16 cellular contexts compared by ENCODE assay signal in the genomic region with DNA sequence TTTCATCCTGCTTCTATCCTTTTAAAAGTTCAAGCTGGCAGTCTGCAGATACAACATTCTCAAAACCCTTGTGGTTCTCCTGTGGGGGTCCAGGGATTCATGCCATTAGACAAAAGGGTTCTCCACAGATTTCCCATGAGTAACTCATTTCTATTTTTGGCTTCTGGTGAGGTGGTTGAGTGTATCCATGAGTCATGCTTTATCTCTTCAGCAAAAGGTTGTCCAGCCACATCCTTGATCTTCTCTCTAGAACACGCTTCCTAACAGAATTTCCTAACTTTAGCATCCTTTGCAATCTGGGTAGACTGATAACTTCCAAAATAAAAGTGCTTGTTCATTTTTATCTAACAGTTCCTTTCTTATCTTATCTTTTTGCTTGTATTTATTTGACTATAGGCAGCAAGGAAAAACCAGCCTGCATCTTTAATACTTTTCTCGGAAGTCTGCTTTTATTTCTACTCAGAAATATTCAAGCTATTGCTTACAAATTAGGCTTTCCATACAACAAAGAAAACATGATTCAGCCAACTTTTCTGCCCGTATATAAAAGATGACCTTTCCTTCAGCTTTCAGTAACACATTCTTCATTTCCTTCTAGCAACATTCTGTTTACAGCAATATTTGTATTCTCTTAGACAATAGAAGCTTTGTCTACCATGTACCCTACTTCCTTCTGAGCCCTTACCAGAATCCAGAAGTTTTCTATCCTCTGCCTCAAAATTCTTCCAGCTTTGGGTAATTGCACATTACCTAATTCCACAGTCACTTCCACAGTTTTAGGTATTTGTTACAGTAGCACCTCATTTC.
DNase-seq lines count a peak whose midpoint lies in the region; ATAC-seq, FAIRE-seq and TF ChIP-seq lines count a peak whose summit lies in the region.
"Had no signal": no experiment of that assay in that cellular context is flagged by ENCODE, and none has a peak within 500 bp of the region (broad histone marks: within the 10 kb centered on the region; RNA-seq: fewer than 3 reads in every experiment).

No MANE protein-coding gene starts in this region.

- H3K27me3 ChIP-seq in ACC112 (ENCODE audit: insufficient read depth, low read length) (no peaks in the 10 kb centered on the region), astrocyte (ENCODE audit: insufficient read depth, low read length) (no peaks in the 10 kb centered on the region), right atrium auricular region (no peaks in the 10 kb centered on the region)
- H3K27me3 ChIP-seq: BLaER1 treated with 17β-estradiol and CSF1 and Interleukin-3, amounts not matched to agents 10 nM and 100 nM; suprapubic skin had no signal

- H3K27ac ChIP-seq in ACC112 (ENCODE audit: low read depth, low read length) (peak overlapping the region; percentile 83), astrocyte (ENCODE audit: low read depth, low read length) (peak overlapping the region; percentile 98), right atrium auricular region (no peak overlapping the region)
- H3K27ac ChIP-seq: BLaER1 treated with 17β-estradiol and CSF1 and Interleukin-3, amounts not matched to agents 10 nM and 100 nM; lower lobe of right lung; prostate gland; suprapubic skin; WERI-Rb-1 had no signal

- H4K20me1 ChIP-seq in astrocyte (ENCODE audit: insufficient read depth, low read length): no peaks in the 10 kb centered on the region
- H4K20me1 ChIP-seq: BLaER1 treated with 17β-estradiol and CSF1 and Interleukin-3, amounts not matched to agents 10 nM and 100 nM had no signal

- H3K4me1 Mint-ChIP-seq in HFFc6 (ENCODE audit: low read depth) (peaks cover 56% of the 10 kb centered on the region), astrocyte (ENCODE audit: low read depth, unreplicated experiment) (peaks cover 36% of the 10 kb centered on the region)

- H3K27me3 Mint-ChIP-seq in HFFc6 (ENCODE audit: insufficient read depth): no peaks in the 10 kb centered on the region
- H3K27me3 Mint-ChIP-seq in astrocyte (ENCODE audit: low read depth, unreplicated experiment): no peaks in the 10 kb centered on the region

- TF ChIP-seq CTCF in HFFc6 (IDR thresholded peaks at IDR 0.05) (no peak), astrocyte (IDR thresholded peaks at IDR 0.05; ENCODE audit: insufficient read depth, low read depth, low read length) (no peak), right atrium auricular region (IDR thresholded peaks at IDR 0.05) (no peak)

- peaks cover 15% of the 10 kb centered on the region for H3K9me3 ChIP-seq in astrocyte (ENCODE audit: insufficient read depth, low read depth, low read length)
- peaks cover 0 to 48% of the 10 kb centered on the region in 2 donors for H3K9me3 ChIP-seq in right atrium auricular region
- H3K9me3 ChIP-seq: prostate gland had no signal

- peaks cover 48% of the 10 kb centered on the region for H3K36me3 Mint-ChIP-seq in HFFc6 (ENCODE audit: low read depth)
- H3K36me3 Mint-ChIP-seq in astrocyte (ENCODE audit: low read depth, unreplicated experiment): peaks cover 3% of the 10 kb centered on the region

- H3K9me3 Mint-ChIP-seq in HFFc6 (peaks cover 47% of the 10 kb centered on the region), astrocyte (ENCODE audit: unreplicated experiment) (peaks cover 36% of the 10 kb centered on the region)

- no peaks in the 10 kb centered on the region; the same call in 1 of the 2 replicates for H3K36me3 ChIP-seq in ACC112 (ENCODE audit: insufficient read depth, low read length)
- no peaks in the 10 kb centered on the region for H3K36me3 ChIP-seq in astrocyte (ENCODE audit: insufficient read depth, low read length)
- H3K36me3 ChIP-seq in right atrium auricular region: no peaks in the 10 kb centered on the region
- H3K36me3 ChIP-seq: lower lobe of right lung, prostate gland, suprapubic skin, WERI-Rb-1 had no signal

- peak; percentile 99 for FAIRE-seq in astrocyte (lab: Jason Lieb, UNC)

- H3K79me2 ChIP-seq in ACC112 (ENCODE audit: control insufficient read depth, insufficient read depth, low read length, unreplicated experiment) (no peaks in the 10 kb centered on the region), astrocyte (ENCODE audit: insufficient read depth, low read length) (no peaks in the 10 kb centered on the region)

- DNase-seq in HFFc6 (peak; percentile 89), astrocyte (ENCODE audit: low read depth) (peak; percentile 100), hepatic stellate cell (ENCODE audit: low spot score) (peak; percentile 49), right atrium auricular region (ENCODE audit: low spot score) (no peak), NCI-H1092 (lab: John Stamatoyannopoulos, UW) (no peak)
- DNase-seq in stimulated activated naive CD4-positive, alpha-beta T cell (lab: John Stamatoyannopoulos, UW): no peak
- DNase-seq: cerebellar nuclear complex, H9, Kasumi-1, lower lobe of right lung, WERI-Rb-1 had no signal

- no peak for ATAC-seq in HG02798 (IDR thresholded peaks at IDR 0.05; ENCODE audit: poor library complexity, unreplicated experiment)
- ATAC-seq: lower lobe of right lung had no signal

- H3K4me2 ChIP-seq in astrocyte (ENCODE audit: low read length): peak overlapping the region; percentile 61

- H3K4me1 ChIP-seq in ACC112 (ENCODE audit: control insufficient read depth, insufficient read depth, low read length, unreplicated experiment) (peaks cover 34% of the 10 kb centered on the region), astrocyte (ENCODE audit: insufficient read depth, low read length) (peaks cover 43% of the 10 kb centered on the region), right atrium auricular region (no peaks in the 10 kb centered on the region)
- H3K4me1 ChIP-seq: lower lobe of right lung, prostate gland, suprapubic skin had no signal

- H3K4me3 ChIP-seq in ACC112 (ENCODE audit: low read depth, low read length): peak overlapping the region; percentile 1; the same call in 1 of the 2 replicates
- H3K4me3 ChIP-seq in astrocyte (ENCODE audit: insufficient read depth, low read depth, low read length): no peak overlapping the region
- H3K4me3 ChIP-seq in right atrium auricular region: no peak overlapping the region
- H3K4me3 ChIP-seq: lower lobe of right lung, prostate gland, suprapubic skin had no signal

- H3K4me3 Mint-ChIP-seq in HFFc6 (peak overlapping the region; percentile 18), astrocyte (ENCODE audit: unreplicated experiment) (no peak overlapping the region)
- H3K4me3 Mint-ChIP-seq: H9 had no signal

- H2AFZ ChIP-seq in ACC112 (ENCODE audit: low read length, unreplicated experiment) (no peak overlapping the region), astrocyte (ENCODE audit: low read depth, low read length) (no peak overlapping the region)

- peak overlapping the region; percentile 84 for H3K27ac Mint-ChIP-seq in HFFc6
- peak overlapping the region; percentile 93 for H3K27ac Mint-ChIP-seq in astrocyte (ENCODE audit: unreplicated experiment)
- H3K27ac Mint-ChIP-seq: H9 had no signal

- H3K9ac ChIP-seq in astrocyte (ENCODE audit: low read length): peak overlapping the region; percentile 77
- H3K9ac ChIP-seq: BLaER1 treated with 17β-estradiol and CSF1 and Interleukin-3, amounts not matched to agents 10 nM and 100 nM had no signal

Comparison
In these comparisons a context has a peak if more than half of its experiments do, and no peak if none do; other contexts are left out.
1. H3K27ac ChIP-seq: peak in ACC112 (single experiment) and astrocyte (single experiment); none in right atrium auricular region (0 of 2).
2. DNase-seq: peak in HFFc6 (single experiment), astrocyte (single experiment) and hepatic stellate cell (single experiment); none in stimulated activated naive CD4-positive, alpha-beta T cell (0 of 6), right atrium auricular region (single experiment) and NCI-H1092 (single experiment).